8 cellular contexts compared by ENCODE assay signal in the genomic region with DNA sequence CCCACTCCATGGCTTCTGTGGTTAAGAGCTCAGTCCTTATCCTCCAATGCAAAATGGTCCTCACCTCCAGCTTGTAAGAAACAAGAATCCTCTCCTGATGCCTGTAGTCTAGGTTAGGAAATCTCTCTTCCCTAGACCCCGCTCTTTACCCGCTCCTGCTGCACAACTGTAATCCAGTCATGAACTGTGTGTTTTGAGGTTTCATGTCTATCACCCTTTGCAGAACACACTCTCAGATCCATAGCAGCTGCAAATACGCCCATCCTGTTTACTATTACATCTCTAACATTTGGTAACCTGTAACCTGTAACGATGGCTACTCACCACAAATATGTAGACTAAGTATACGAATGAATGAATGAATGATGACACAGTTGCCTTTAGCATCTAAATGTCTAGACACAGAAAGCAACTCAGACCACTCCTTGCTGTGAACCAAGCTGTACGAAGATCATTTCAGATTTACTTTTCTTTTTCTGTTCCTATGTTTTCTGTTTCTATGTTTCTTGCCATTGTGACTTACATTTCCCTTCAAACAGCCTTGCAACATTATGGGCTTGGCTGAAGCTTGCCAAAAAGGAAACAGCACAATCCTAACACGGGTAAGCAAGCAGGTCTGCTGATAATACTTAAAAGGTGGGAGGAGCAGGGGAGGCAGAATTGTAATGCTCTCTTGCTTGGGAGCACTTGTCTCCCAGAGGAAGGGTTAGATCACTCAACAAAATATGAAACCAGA. TPM values are rescaled to one million over a fixed set of nuclear protein-coding genes. Genes with fewer than 3 reads are reported as not detected.
DNase-seq lines count a peak whose midpoint lies in the region; ATAC-seq lines count a peak whose summit lies in the region.

No MANE protein-coding gene starts in this region.

- no peak overlapping the region for H3K4me2 ChIP-seq in mesenchymal stem cell (ENCODE audit: low read length, poor library complexity, severe bottlenecking)

- H4K8ac ChIP-seq in mesenchymal stem cell (ENCODE audit: low read length) = no peak overlapping the region

- no peak overlapping the region for H2BK15ac ChIP-seq in mesenchymal stem cell (ENCODE audit: low read depth, poor library complexity, severe bottlenecking)

- H3K79me1 ChIP-seq in mesenchymal stem cell (replicated peaks; ENCODE audit: low read length, poor library complexity, severe bottlenecking) = peaks cover 25% of the 10 kb centered on the region

- peak overlapping the region in 1 of 2 experiments; percentile 5 for H3K4me3 ChIP-seq in mesenchymal stem cell (ENCODE audit: insufficient read depth in 1 of 2, low read depth in 1 of 2, low read length in 2 of 2)

- H3K27ac Mint-ChIP-seq in activated CD8-positive, alpha-beta memory T cell treated with anti-CD3 and anti-CD28 coated beads, Interleukin-2, amount 10 ng/mL, durations not matched to agents 7 days and 5 days = no peak overlapping the region
- no peak overlapping the region for H3K27ac Mint-ChIP-seq in T-helper 17 cell

- CTCF ChIA-PET in activated CD8-positive, alpha-beta memory T cell treated with anti-CD3 and anti-CD28 coated beads, Interleukin-2, amount 10 ng/mL, durations not matched to agents 7 days and 5 days (lab: Charles Lee) = interaction anchor here (0.8 to 2.7 kb wide), 7 partner anchors 13 to 55 kb away, joined by 3 to 14 read pairs (median 3); partner anchors contain the start of gene EPHA4

- ATAC-seq in activated CD8-positive, alpha-beta memory T cell treated with anti-CD3 and anti-CD28 coated beads, Interleukin-2, amount 10 ng/mL, durations not matched to agents 7 days and 5 days = peak; percentile 80
- ATAC-seq in HG02885 (IDR thresholded peaks at IDR 0.05; ENCODE audit: poor library complexity, unreplicated experiment) (peak; percentile 51), T-helper 17 cell (peak; percentile 83)

- no peak overlapping the region for H2BK120ac ChIP-seq in mesenchymal stem cell (ENCODE audit: low read depth, low read length)

- H3K36me3 ChIP-seq in mesenchymal stem cell (ENCODE audit: control insufficient read depth in 1 of 2, insufficient read depth in 2 of 2, low read depth in 1 of 2, low read length in 2 of 2) = peaks cover 0 to under 1% of the 10 kb centered on the region in 2 experiments

- no peak overlapping the region for H2BK5ac ChIP-seq in mesenchymal stem cell (ENCODE audit: low read depth, low read length, poor library complexity, severe bottlenecking)

- no peak overlapping the region for H3K9ac ChIP-seq in mesenchymal stem cell (ENCODE audit: low read length)

- H3K4me3 Mint-ChIP-seq in activated CD8-positive, alpha-beta memory T cell treated with anti-CD3 and anti-CD28 coated beads, Interleukin-2, amount 10 ng/mL, durations not matched to agents 7 days and 5 days = no peak overlapping the region
- H3K4me3 Mint-ChIP-seq in T-helper 17 cell = no peak overlapping the region

- H3K27me3 Mint-ChIP-seq in activated CD8-positive, alpha-beta memory T cell treated with anti-CD3 and anti-CD28 coated beads, Interleukin-2, amount 10 ng/mL, durations not matched to agents 7 days and 5 days = no peaks in the 10 kb centered on the region
- H3K27me3 Mint-ChIP-seq in T-helper 17 cell = no peaks in the 10 kb centered on the region

- peaks cover 10% of the 10 kb centered on the region for H3K4me1 Mint-ChIP-seq in activated CD8-positive, alpha-beta memory T cell treated with anti-CD3 and anti-CD28 coated beads, Interleukin-2, amount 10 ng/mL, durations not matched to agents 7 days and 5 days
- H3K4me1 Mint-ChIP-seq in T-helper 17 cell = peaks cover 24% of the 10 kb centered on the region

- peaks cover 3% of the 10 kb centered on the region for H3K4me1 ChIP-seq in mesenchymal stem cell (ENCODE audit: control insufficient read depth, insufficient read depth, low read depth, low read length)

- WGBS in mesenchymal stem cell = 30% methylated on average over 5 of the region's 7 CpGs

- no peak overlapping the region for H3K14ac ChIP-seq in mesenchymal stem cell (ENCODE audit: low read length in 2 of 2)

- peak overlapping the region; percentile 43 for H2AK5ac ChIP-seq in mesenchymal stem cell (ENCODE audit: low read length, severe bottlenecking)

- H3K9me3 ChIP-seq in T-helper 17 cell (ENCODE audit: control insufficient read depth, low read length, poor library complexity, severe bottlenecking) = no peaks in the 10 kb centered on the region
- H3K9me3 ChIP-seq in mesenchymal stem cell (ENCODE audit: control insufficient read depth, low read length) = no peaks in the 10 kb centered on the region

- H4K91ac ChIP-seq in mesenchymal stem cell (ENCODE audit: low read length) = no peak overlapping the region

- no peak overlapping the region for H3K4ac ChIP-seq in mesenchymal stem cell (ENCODE audit: low read depth in 1 of 2, low read length in 2 of 2)

- H2AFZ ChIP-seq in mesenchymal stem cell (ENCODE audit: low read depth, low read length) = no peak overlapping the region

- peak overlapping the region in 1 of 2 experiments; percentile 45 for H3K18ac ChIP-seq in mesenchymal stem cell (ENCODE audit: low read depth in 1 of 2, low read length in 2 of 2)

- no peaks in the 10 kb centered on the region for H3K27me3 ChIP-seq in mesenchymal stem cell (ENCODE audit: control insufficient read depth in 1 of 2, insufficient read depth in 1 of 2, low read length in 2 of 2)

- peaks cover 5% of the 10 kb centered on the region for H3K36me3 Mint-ChIP-seq in activated CD8-positive, alpha-beta memory T cell treated with anti-CD3 and anti-CD28 coated beads, Interleukin-2, amount 10 ng/mL, durations not matched to agents 7 days and 5 days
- no peaks in the 10 kb centered on the region for H3K36me3 Mint-ChIP-seq in T-helper 17 cell (ENCODE audit: low read depth)

- H2BK12ac ChIP-seq in mesenchymal stem cell (ENCODE audit: low read length in 2 of 2) = peak overlapping the region in 1 of 2 experiments; percentile 2

- H3K23ac ChIP-seq in mesenchymal stem cell (ENCODE audit: low read length in 2 of 2) = no peak overlapping the region

- H3K27ac ChIP-seq in mesenchymal stem cell (ENCODE audit: low read length, poor library complexity, severe bottlenecking) = no peak overlapping the region

- no peaks in the 10 kb centered on the region for H3K9me3 Mint-ChIP-seq in activated CD8-positive, alpha-beta memory T cell treated with anti-CD3 and anti-CD28 coated beads, Interleukin-2, amount 10 ng/mL, durations not matched to agents 7 days and 5 days (ENCODE audit: low read depth)

- peak; percentile 57 for DNase-seq in activated CD8-positive, alpha-beta memory T cell treated with anti-CD3 and anti-CD28 coated beads, Interleukin-2, amount 10 ng/mL, durations not matched to agents 7 days and 5 days
- no peak for DNase-seq in activated CD8-positive, alpha-beta memory T cell treated with anti-CD3 and anti-CD28 coated beads for 24 hours
- DNase-seq in T-helper 17 cell (peak in 2 of 3 donors; percentile 14 to 27), mesenchymal stem cell (peak; percentile 92), middle frontal gyrus (ENCODE audit: extremely low spot score, low spot score) (no peak), foreskin melanocyte (no peak), inferior parietal cortex (ENCODE audit: extremely low spot score) (no peak)

RNA-seq across cellular contexts. Expression of gene EPHA4, which starts 53.7 kb away (rescaled TPM):
- total RNA-seq in activated CD8-positive, alpha-beta memory T cell treated with anti-CD3 and anti-CD28 coated beads, Interleukin-2, amount 10 ng/mL, durations not matched to agents 7 days and 5 days = under 1 TPM; 0.59 to 0.91 TPM
- total RNA-seq in T-helper 17 cell = 10 to 100 TPM; 70.7 to 88.2 TPM
- 4.7 TPM for polyA plus RNA-seq in mesenchymal stem cell (2013, experiment 1 of 2)
- 3.4 TPM for polyA plus RNA-seq in mesenchymal stem cell (2013, experiment 2 of 2)

Comparison
In these comparisons a context has a peak if more than half of its experiments do, and no peak if none do; other contexts are left out.
1. DNase-seq: peak in activated CD8-positive, alpha-beta memory T cell treated with anti-CD3 and anti-CD28 coated beads, Interleukin-2, amount 10 ng/mL, durations not matched to agents 7 days and 5 days (single experiment), T-helper 17 cell (2 of 3) and mesenchymal stem cell (single experiment); none in activated CD8-positive, alpha-beta memory T cell treated with anti-CD3 and anti-CD28 coated beads for 24 hours (single experiment), middle frontal gyrus (single experiment), foreskin melanocyte (single experiment) and inferior parietal cortex (single experiment).
2. RNA of gene EPHA4, which starts 53.7 kb away (total RNA-seq): 70.7 to 88.2 TPM in T-helper 17 cell; 0.59 to 0.91 TPM in activated CD8-positive, alpha-beta memory T cell treated with anti-CD3 and anti-CD28 coated beads, Interleukin-2, amount 10 ng/mL, durations not matched to agents 7 days and 5 days; every median in the first group is over 10 times any median in the second.
3. Peak in every context shown above with its lines, with median percentiles within 50 percentile points of each other: ATAC-seq.